In genomic region chr12:116404913-116405611, GRCh38 we compare ENCODE assay signal across 19 cellular contexts.
DNase-seq lines count a peak whose midpoint lies in the region; ATAC-seq and TF ChIP-seq lines count a peak whose summit lies in the region.
"Had no signal": no experiment of that assay in that cellular context is flagged by ENCODE, and none has a peak within 500 bp of the region (broad histone marks: within the 10 kb centered on the region; RNA-seq: fewer than 3 reads in every experiment).

No MANE protein-coding gene starts in this region.

- no peak overlapping the region for H3K9ac ChIP-seq in liver (ENCODE audit: low read depth in 1 of 2, low read length in 2 of 2)
- H3K9ac ChIP-seq: SK-N-SH had no signal

- H3K9me3 ChIP-seq in liver (ENCODE audit: control insufficient read depth in 4 of 4, low read length in 3 of 4) = no peaks in the 10 kb centered on the region
- H3K9me3 ChIP-seq in aorta (ENCODE audit: control insufficient read depth, low read length) = no peaks in the 10 kb centered on the region
- H3K9me3 ChIP-seq: Peyer's patch, SK-N-SH had no signal

- no peak overlapping the region for H3K4me3 ChIP-seq in liver (ENCODE audit: low read depth in 1 of 3, low read length in 3 of 3)
- H3K4me3 ChIP-seq in aorta (ENCODE audit: low read length in 2 of 2) = no peak overlapping the region
- H3K4me3 ChIP-seq: Peyer's patch had no signal

- H3K27me3 Mint-ChIP-seq in activated T-helper 2 cell treated with anti-CD3 and anti-CD28 coated beads, Interferon-gamma antibody, Interleukin-2, Interleukin-4, amounts not matched to agents 10 μg/mL and 5 μg/mL and 100 μg/mL, durations not matched to agents 14 hours and 24 hours and 36 hours (ENCODE audit: low read depth) = no peaks in the 10 kb centered on the region
- H3K27me3 Mint-ChIP-seq: CD4-positive, alpha-beta T cell had no signal

- peak; percentile 20 to 59 for TF ChIP-seq RAD21 in liver (IDR thresholded peaks at IDR 0.05)

- no peak for TF ChIP-seq CTCF in VCaP (conservative IDR thresholded peaks at IDR 0.05)
- no peak for TF ChIP-seq CTCF in liver (IDR thresholded peaks at IDR 0.05; ENCODE audit: low read depth, low read length, missing input control)
- TF ChIP-seq CTCF in foreskin keratinocyte (conservative IDR thresholded peaks at IDR 0.05) = no peak

- H3K27me3 ChIP-seq in liver (ENCODE audit: control insufficient read depth in 4 of 4, insufficient read depth in 4 of 4, low read length in 3 of 4) (no peaks in the 10 kb centered on the region), aorta (ENCODE audit: control insufficient read depth in 1 of 2, insufficient read depth in 2 of 2, low read length in 1 of 2) (no peaks in the 10 kb centered on the region), foreskin keratinocyte (no peaks in the 10 kb centered on the region)
- H3K27me3 ChIP-seq: Peyer's patch had no signal

- H3K4me1 ChIP-seq in liver (ENCODE audit: control insufficient read depth in 4 of 4, insufficient read depth in 4 of 4, low read length in 3 of 4) (peaks cover 0 to 26% (median 20%) of the 10 kb centered on the region in 4 donors), aorta (ENCODE audit: control insufficient read depth in 1 of 2, insufficient read depth in 2 of 2, low read length in 2 of 2) (no peaks in the 10 kb centered on the region), foreskin keratinocyte (peaks cover 12% of the 10 kb centered on the region)
- H3K4me1 ChIP-seq: Peyer's patch had no signal

- intact Hi-C loops in Right ventricle myocardium superior (cut with DNase I) (no loop called here), cardiac septum (cut with DNase I) (no loop called here), aorta (cut with DNase I) (no loop called here)
- intact Hi-C loops in activated T-helper 2 cell treated with anti-CD3 and anti-CD28 coated beads, Interferon-gamma antibody, Interleukin-2, Interleukin-4, amounts not matched to agents 10 μg/mL and 5 μg/mL and 100 μg/mL, durations not matched to agents 14 hours and 24 hours and 36 hours (cut with micrococcal nuclease) = no loop called here

- H3K36me3 Mint-ChIP-seq in activated T-helper 2 cell treated with anti-CD3 and anti-CD28 coated beads, Interferon-gamma antibody, Interleukin-2, Interleukin-4, amounts not matched to agents 10 μg/mL and 5 μg/mL and 100 μg/mL, durations not matched to agents 14 hours and 24 hours and 36 hours (ENCODE audit: low read depth) = no peaks in the 10 kb centered on the region

- no peak overlapping the region for H3K27ac Mint-ChIP-seq in activated T-helper 2 cell treated with anti-CD3 and anti-CD28 coated beads, Interferon-gamma antibody, Interleukin-2, Interleukin-4, amounts not matched to agents 10 μg/mL and 5 μg/mL and 100 μg/mL, durations not matched to agents 14 hours and 24 hours and 36 hours
- H3K27ac Mint-ChIP-seq: CD4-positive, alpha-beta T cell had no signal

- H3K36me3 ChIP-seq in liver (ENCODE audit: control insufficient read depth in 4 of 4, insufficient read depth in 3 of 4, low read depth in 1 of 4, low read length in 3 of 4) (no peaks in the 10 kb centered on the region), aorta (ENCODE audit: control insufficient read depth in 1 of 2, insufficient read depth in 2 of 2, low read length in 1 of 2) (no peaks in the 10 kb centered on the region)
- H3K36me3 ChIP-seq: Peyer's patch had no signal

- H3K4me3 Mint-ChIP-seq in activated T-helper 2 cell treated with anti-CD3 and anti-CD28 coated beads, Interferon-gamma antibody, Interleukin-2, Interleukin-4, amounts not matched to agents 10 μg/mL and 5 μg/mL and 100 μg/mL, durations not matched to agents 14 hours and 24 hours and 36 hours (ENCODE audit: low read depth) = no peak overlapping the region
- H3K4me3 Mint-ChIP-seq: CD4-positive, alpha-beta T cell had no signal

- ATAC-seq in Right ventricle myocardium superior (ENCODE audit: poor library complexity) (peak; percentile 8), aorta (ENCODE audit: low FRiP score) (peak; percentile 6), foreskin keratinocyte (no peak)
- ATAC-seq: Right ventricle myocardium inferior had no signal

- DNase-seq in Right ventricle myocardium superior (no peak), cardiac septum (ENCODE audit: low spot score) (no peak), aorta (peak in 1 of 2 donors; percentile 9), foreskin keratinocyte (no peak), NCI-H2029 (lab: John Stamatoyannopoulos, UW) (no peak)
- DNase-seq in activated T-helper 2 cell treated with anti-CD3 and anti-CD28 coated beads, Interferon-gamma antibody, Interleukin-2, Interleukin-4, amounts not matched to agents 10 μg/mL and 5 μg/mL and 100 μg/mL, durations not matched to agents 14 hours and 24 hours and 36 hours (ENCODE audit: low spot score) = no peak
- DNase-seq: CD4-positive, alpha-beta T cell; EL; IMR-90; Kasumi-1; NCI-H1436; NCI-H2081; NCI-H510A treated with DMSO at 0.1 percent for 48 hours; NCI-H82; Peyer's patch; SK-N-SH had no signal

- H3K27ac ChIP-seq in VCaP (peak overlapping the region; percentile 59), liver (ENCODE audit: low read depth in 1 of 2, low read length in 2 of 2) (peak overlapping the region in 1 of 2 donors; percentile 54), aorta (ENCODE audit: low read depth in 1 of 2, low read length in 2 of 2) (no peak overlapping the region), foreskin keratinocyte (no peak overlapping the region)
- H3K27ac ChIP-seq: Peyer's patch had no signal

- H3K4me1 Mint-ChIP-seq in activated T-helper 2 cell treated with anti-CD3 and anti-CD28 coated beads, Interferon-gamma antibody, Interleukin-2, Interleukin-4, amounts not matched to agents 10 μg/mL and 5 μg/mL and 100 μg/mL, durations not matched to agents 14 hours and 24 hours and 36 hours (ENCODE audit: low read depth) = no peaks in the 10 kb centered on the region

- H3K9me3 Mint-ChIP-seq in activated T-helper 2 cell treated with anti-CD3 and anti-CD28 coated beads, Interferon-gamma antibody, Interleukin-2, Interleukin-4, amounts not matched to agents 10 μg/mL and 5 μg/mL and 100 μg/mL, durations not matched to agents 14 hours and 24 hours and 36 hours = peaks cover 18% of the 10 kb centered on the region
- H3K9me3 Mint-ChIP-seq: CD4-positive, alpha-beta T cell had no signal

- 43% methylated on average over 6 of the region's 6 CpGs for WGBS in liver
- 51 to 80% methylated on average over 6 of the region's 6 CpGs for WGBS in aorta, 2 donors

TF ChIP-seq in liver, 16 proteins besides CTCF, POLR2A, EP300 and RAD21 (continues in another document):
- TF ChIP-seq TAF1 (conservative IDR thresholded peaks at IDR 0.05) (no peak), EGR1 (IDR thresholded peaks at IDR 0.05; ENCODE audit: low read depth in 2 of 2) (peak; percentile 79 to 96), FOXA2 (IDR thresholded peaks at IDR 0.05) (no peak), FOXA1 (IDR thresholded peaks at IDR 0.05) (no peak), NR2F2 (IDR thresholded peaks at IDR 0.05) (peak; percentile 21), MAX (IDR thresholded peaks at IDR 0.05) (peak; percentile 99), HNF4G (IDR thresholded peaks at IDR 0.05) (peak; percentile 74), RXRA (IDR thresholded peaks at IDR 0.05) (peak; percentile 72 to 80), YY1 (IDR thresholded peaks at IDR 0.05) (peak; percentile 26), GABPA (IDR thresholded peaks at IDR 0.05 in 1 of 2, conservative IDR thresholded peaks at IDR 0.05 in 1 of 2) (no peak), HNF4A (conservative IDR thresholded peaks at IDR 0.05) (peak; percentile 90 to 93), SP1 (IDR thresholded peaks at IDR 0.05) (peak; percentile 65)
- TF ChIP-seq, protein P1, sequence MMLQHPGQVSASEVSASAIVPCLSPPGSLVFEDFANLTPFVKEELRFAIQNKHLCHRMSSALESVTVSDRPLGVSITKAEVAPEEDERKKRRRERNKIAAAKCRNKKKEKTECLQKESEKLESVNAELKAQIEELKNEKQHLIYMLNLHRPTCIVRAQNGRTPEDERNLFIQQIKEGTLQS (IDR thresholded peaks at IDR 0.05) = no peak
- TF ChIP-seq, protein P2, sequence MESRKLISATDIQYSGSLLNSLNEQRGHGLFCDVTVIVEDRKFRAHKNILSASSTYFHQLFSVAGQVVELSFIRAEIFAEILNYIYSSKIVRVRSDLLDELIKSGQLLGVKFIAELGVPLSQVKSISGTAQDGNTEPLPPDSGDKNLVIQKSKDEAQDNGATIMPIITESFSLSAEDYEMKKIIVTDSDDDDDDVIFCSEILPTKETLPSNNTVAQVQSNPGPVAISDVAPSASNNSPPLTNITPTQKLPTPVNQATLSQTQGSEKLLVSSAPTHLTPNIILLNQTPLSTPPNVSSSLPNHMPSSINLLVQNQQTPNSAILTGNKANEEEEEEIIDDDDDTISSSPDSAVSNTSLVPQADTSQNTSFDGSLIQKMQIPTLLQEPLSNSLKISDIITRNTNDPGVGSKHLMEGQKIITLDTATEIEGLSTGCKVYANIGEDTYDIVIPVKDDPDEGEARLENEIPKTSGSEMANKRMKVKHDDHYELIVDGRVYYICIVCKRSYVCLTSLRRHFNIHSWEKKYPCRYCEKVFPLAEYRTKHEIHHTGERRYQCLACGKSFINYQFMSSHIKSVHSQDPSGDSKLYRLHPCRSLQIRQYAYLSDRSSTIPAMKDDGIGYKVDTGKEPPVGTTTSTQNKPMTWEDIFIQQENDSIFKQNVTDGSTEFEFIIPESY (IDR thresholded peaks at IDR 0.05) = peak; percentile 19
